Comparison of ENCODE assay signal across 1 cellular context in genomic region chr22:24112188-24112587, GRCh38.
TF ChIP-seq lines count a peak whose summit lies in the region.

No MANE protein-coding gene starts in this region.

TF ChIP-seq in WTC11, 78 proteins besides CTCF, POLR2A, EP300 and RAD21 (continued from another document):
- TF ChIP-seq MAX (CRISPR knock-in tag; IDR thresholded peaks at IDR 0.05) (no peak), ZNF512 (CRISPR knock-in tag; IDR thresholded peaks at IDR 0.05; ENCODE audit: borderline replicate concordance) (no peak), E2F4 (CRISPR knock-in tag; IDR thresholded peaks at IDR 0.05; ENCODE audit: borderline replicate concordance, low read depth) (no peak), PRRX2 (CRISPR knock-in tag; IDR thresholded peaks at IDR 0.05) (no peak), ZNF263 (CRISPR knock-in tag; IDR thresholded peaks at IDR 0.05; ENCODE audit: low read depth) (no peak), NFE2L1 (CRISPR knock-in tag; IDR thresholded peaks at IDR 0.05) (no peak), IRF1 (CRISPR knock-in tag; IDR thresholded peaks at IDR 0.05) (no peak), JAZF1 (CRISPR knock-in tag; IDR thresholded peaks at IDR 0.05) (no peak), ARID4B (CRISPR knock-in tag; IDR thresholded peaks at IDR 0.05; ENCODE audit: borderline replicate concordance) (no peak), RORB (CRISPR knock-in tag; IDR thresholded peaks at IDR 0.05) (no peak), CBFB (CRISPR knock-in tag; IDR thresholded peaks at IDR 0.05; ENCODE audit: low read depth) (no peak)
TF ChIP-seq in WTC11: peak in this region for 0.
